Comparison of ENCODE assay signal across 18 cellular contexts in the genomic region with DNA sequence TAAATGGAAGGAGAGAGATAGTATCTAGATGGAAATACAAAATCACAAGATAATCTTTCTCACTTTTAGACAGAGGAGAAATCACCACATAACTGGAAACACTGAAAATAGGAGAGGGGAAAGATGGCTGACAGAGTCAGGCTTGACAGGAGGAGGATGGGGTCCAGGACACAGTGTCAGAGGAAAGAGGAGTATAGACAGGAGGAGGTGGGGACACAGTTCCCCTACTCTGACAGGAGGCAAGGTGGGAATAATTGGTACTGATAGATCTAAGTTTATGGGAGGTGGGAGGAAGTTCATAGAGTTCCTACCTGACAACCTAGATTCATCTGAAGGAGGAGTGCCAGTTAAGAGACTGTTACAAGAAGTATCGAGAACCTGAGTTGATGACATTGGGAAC.
"Had no signal": no experiment of that assay in that cellular context is flagged by ENCODE, and none has a peak within 500 bp of the region (broad histone marks: within the 10 kb centered on the region; RNA-seq: fewer than 3 reads in every experiment).

No MANE protein-coding gene starts in this region.

- DNase-seq: colonic mucosa; cortex of kidney; dermis blood vessel endothelial cell; dorsolateral prefrontal cortex; effector CD4-positive, alpha-beta T cell; effector CD8-positive, alpha-beta T cell; effector memory CD4-positive, alpha-beta T cell; effector memory CD8-positive, alpha-beta T cell; endodermal cell; erythroblast; esophagus squamous epithelium; foreskin fibroblast; foreskin keratinocyte; foreskin melanocyte; gastrocnemius medialis; glutamatergic neuron; heart left ventricle; heart right ventricle had no signal
